Comparison of ENCODE assay signal across 18 cellular contexts in the genomic region with DNA sequence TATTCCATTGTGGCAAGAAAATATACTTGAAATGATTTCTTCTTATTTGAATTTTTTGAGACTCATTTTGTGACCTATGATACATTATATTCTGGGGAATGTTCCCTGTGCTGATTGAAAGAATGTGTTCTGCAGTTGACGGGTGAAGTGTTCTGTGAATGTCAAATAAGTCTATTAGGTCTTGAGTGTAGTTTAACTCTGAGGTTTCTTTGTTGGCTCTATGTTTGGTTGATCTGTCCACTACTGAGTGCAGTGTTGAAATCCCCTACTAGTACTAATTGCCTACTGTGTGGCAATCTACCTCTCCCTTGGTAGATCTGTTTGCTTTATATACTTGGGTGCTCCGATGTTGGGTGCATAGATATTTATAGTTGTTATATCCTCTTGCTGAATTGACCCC. TPM values are rescaled to one million over a fixed set of nuclear protein-coding genes. Genes with fewer than 3 reads are reported as not detected.
DNase-seq lines count a peak whose midpoint lies in the region; ATAC-seq and TF ChIP-seq lines count a peak whose summit lies in the region.
"Had no signal": no experiment of that assay in that cellular context is flagged by ENCODE, and none has a peak within 500 bp of the region (broad histone marks: within the 10 kb centered on the region; RNA-seq: fewer than 3 reads in every experiment).

No MANE protein-coding gene starts in this region.

- peaks cover 6% of the 10 kb centered on the region for H3K9me3 Mint-ChIP-seq in activated CD4-positive, alpha-beta T cell treated with anti-CD3 and anti-CD28 coated beads, Interleukin-2, amount 10 ng/mL, durations not matched to agents 24 days and 14 days

- H3K36me3 ChIP-seq in upper lobe of right lung, result no peaks in the 10 kb centered on the region
- H3K36me3 ChIP-seq: BLaER1 treated with 17β-estradiol and CSF1 and Interleukin-3, amounts not matched to agents 10 nM and 100 nM had no signal

- H3K4me1 Mint-ChIP-seq in activated CD4-positive, alpha-beta T cell treated with anti-CD3 and anti-CD28 coated beads, Interleukin-2, amount 10 ng/mL, durations not matched to agents 24 days and 14 days, result peaks cover 6% of the 10 kb centered on the region
- H3K4me1 Mint-ChIP-seq: B cell had no signal

- peak; percentile 52 for ATAC-seq in upper lobe of right lung
- no peak for ATAC-seq in esophagus mucosa
- ATAC-seq: A549; CD8-positive, alpha-beta T cell had no signal

- intact Hi-C loops in activated CD4-positive, alpha-beta T cell treated with anti-CD3 and anti-CD28 coated beads, Interleukin-2, amount 10 ng/mL, durations not matched to agents 24 days and 14 days (cut with micrococcal nuclease), result no loop called here
- intact Hi-C loops in upper lobe of right lung (cut with DNase I), result no loop called here

- no peak overlapping the region for H3K27ac ChIP-seq in upper lobe of right lung
- H3K27ac ChIP-seq: 22Rv1; A549; BLaER1 treated with 17β-estradiol and CSF1 and Interleukin-3, amounts not matched to agents 10 nM and 100 nM; C4-2B had no signal

- H3K27me3 Mint-ChIP-seq in activated CD4-positive, alpha-beta T cell treated with anti-CD3 and anti-CD28 coated beads, Interleukin-2, amount 10 ng/mL, durations not matched to agents 24 days and 14 days, result peaks cover 6% of the 10 kb centered on the region

- no peaks in the 10 kb centered on the region for H3K9me3 ChIP-seq in upper lobe of right lung
- H3K9me3 ChIP-seq: A549, Caco-2 had no signal

- H3K4me3 Mint-ChIP-seq in activated CD4-positive, alpha-beta T cell treated with anti-CD3 and anti-CD28 coated beads, Interleukin-2, amount 10 ng/mL, durations not matched to agents 24 days and 14 days, result no peak overlapping the region
- H3K4me3 Mint-ChIP-seq: B cell; CD4-positive, alpha-beta T cell; CD8-positive, alpha-beta T cell had no signal

- H3K27me3 ChIP-seq in upper lobe of right lung, result no peaks in the 10 kb centered on the region
- H3K27me3 ChIP-seq: BLaER1 treated with 17β-estradiol and CSF1 and Interleukin-3, amounts not matched to agents 10 nM and 100 nM had no signal

- no peak for TF ChIP-seq CTCF in upper lobe of right lung (IDR thresholded peaks at IDR 0.05)

- peaks cover under 1% of the 10 kb centered on the region for H3K4me1 ChIP-seq in upper lobe of right lung
- H3K4me1 ChIP-seq: A549; BLaER1 treated with 17β-estradiol and CSF1 and Interleukin-3, amounts not matched to agents 10 nM and 100 nM; Caco-2 had no signal

- no peaks in the 10 kb centered on the region for H3K36me3 Mint-ChIP-seq in activated CD4-positive, alpha-beta T cell treated with anti-CD3 and anti-CD28 coated beads, Interleukin-2, amount 10 ng/mL, durations not matched to agents 24 days and 14 days (ENCODE audit: low read depth)
- H3K36me3 Mint-ChIP-seq: CD8-positive, alpha-beta T cell had no signal

- no peak overlapping the region for H3K4me3 ChIP-seq in upper lobe of right lung
- H3K4me3 ChIP-seq: A549; BLaER1 treated with 17β-estradiol and CSF1 and Interleukin-3, amounts not matched to agents 10 nM and 100 nM had no signal

- H3K27ac Mint-ChIP-seq in activated CD4-positive, alpha-beta T cell treated with anti-CD3 and anti-CD28 coated beads, Interleukin-2, amount 10 ng/mL, durations not matched to agents 24 days and 14 days, result no peak overlapping the region
- H3K27ac Mint-ChIP-seq: B cell; CD4-positive, alpha-beta T cell; CD8-positive, alpha-beta T cell had no signal

- DNase-seq in activated CD4-positive, alpha-beta T cell treated with anti-CD3 and anti-CD28 coated beads, Interleukin-2, amount 10 ng/mL, durations not matched to agents 24 days and 14 days, result peak; percentile 14
- DNase-seq in activated CD4-positive, alpha-beta T cell treated with anti-CD3 and anti-CD28 coated beads for 1 hour, result no peak
- DNase-seq in fibroblast of gingiva (ENCODE audit: low read depth) (peak; percentile 27), upper lobe of right lung (no peak), dermis blood vessel endothelial cell (no peak)
- DNase-seq: AML-193; Caco-2; Calu3; CD4-positive, alpha-beta T cell; CD8-positive, alpha-beta T cell; DMS79 treated with DMSO at 0.1 percent for 48 hours; GF-D8 had no signal

RNA-seq across cellular contexts. Expression of gene VEPH1, which starts 46.3 kb away (rescaled TPM):
- total RNA-seq in activated CD4-positive, alpha-beta T cell treated with anti-CD3 and anti-CD28 coated beads, Interleukin-2, amount 10 ng/mL, durations not matched to agents 24 days and 14 days, result not detected in 2 replicates
- total RNA-seq in upper lobe of right lung (139 TPM), dermis blood vessel endothelial cell (8.2 and 35.9 TPM in 2 replicates), esophagus mucosa (0.40 TPM)
- total RNA-seq: B cell; CD4-positive, alpha-beta T cell; CD8-positive, alpha-beta T cell had no signal

Comparison
In these comparisons a context has a peak if more than half of its experiments do, and no peak if none do; other contexts are left out.
1. DNase-seq: peak in activated CD4-positive, alpha-beta T cell treated with anti-CD3 and anti-CD28 coated beads, Interleukin-2, amount 10 ng/mL, durations not matched to agents 24 days and 14 days (single experiment) and fibroblast of gingiva (single experiment); none in activated CD4-positive, alpha-beta T cell treated with anti-CD3 and anti-CD28 coated beads for 1 hour (single experiment), upper lobe of right lung (single experiment) and dermis blood vessel endothelial cell (single experiment).